ENCODE assay signal across 22 cellular contexts in genomic region chr19:3638208-3639193, GRCh38. TPM values are rescaled to one million over a fixed set of nuclear protein-coding genes. Genes with fewer than 3 reads are reported as not detected.
"Had no signal": no experiment of that assay in that cellular context is flagged by ENCODE, and none has a peak within 500 bp of the region (broad histone marks: within the 10 kb centered on the region; RNA-seq: fewer than 3 reads in every experiment).

No MANE protein-coding gene starts in this region.

- H3K27ac ChIP-seq: KMS-11, RWPE1 had no signal

- ATAC-seq: Panc1, PC-3 had no signal

- H3K9ac ChIP-seq: KMS-11, SK-N-SH had no signal

- H3K4me2 ChIP-seq: KMS-11, SK-N-SH had no signal

- DNase-seq: Kasumi-1, MM.1S, NCI-H1092 treated with DMSO at 0.1 percent for 48 hours, NCI-H1436, NCI-H187, NCI-H2029, NCI-H2081 treated with DMSO at 0.1 percent for 48 hours, NCI-H2171, NCI-H226, NCI-H446, NCI-H510A, NCI-H524 treated with DMSO at 0.1 percent for 48 hours, NCI-H69, NCI-H774, PC-3, SHP77, SK-N-SH had no signal

- H3K9me3 ChIP-seq: SK-N-SH had no signal

RNA-seq across cellular contexts. Expression of gene TBXA2R, which starts 31.8 kb away (rescaled TPM):
- total RNA-seq: OCI-LY7 had no signal

RNA-seq across cellular contexts. Expression of gene GIPC3, which starts 53.2 kb away (rescaled TPM):
- total RNA-seq: M059J, OCI-LY7 had no signal
